14 cellular contexts compared by ENCODE assay signal in genomic region chr12:113183030-113183589, GRCh38. TPM values are rescaled to one million over a fixed set of nuclear protein-coding genes. Genes with fewer than 3 reads are reported as not detected.
DNase-seq lines count a peak whose midpoint lies in the region; ATAC-seq and TF ChIP-seq lines count a peak whose summit lies in the region.
"Had no signal": no experiment of that assay in that cellular context is flagged by ENCODE, and none has a peak within 500 bp of the region (broad histone marks: within the 10 kb centered on the region; RNA-seq: fewer than 3 reads in every experiment).

No MANE protein-coding gene starts in this region.

- H3K9me3 Mint-ChIP-seq in activated naive CD8-positive, alpha-beta T cell treated with anti-CD3 and anti-CD28 coated beads, Interleukin-2, amount 50 U/mL, for 24 hours, result no peaks in the 10 kb centered on the region

- peak overlapping the region; percentile 96 for H3K27ac Mint-ChIP-seq in activated naive CD8-positive, alpha-beta T cell treated with anti-CD3 and anti-CD28 coated beads, Interleukin-2, amount 50 U/mL, for 24 hours

- peak overlapping the region in 8 of 11 experiments; percentile 98 to 100 (median 99); a peak in 8 of 22 replicates for H3K9ac ChIP-seq in BLaER1 treated with 17β-estradiol and CSF1 and Interleukin-3, amounts not matched to agents 10 nM and 100 nM

- H3K36me3 ChIP-seq in BLaER1 treated with 17β-estradiol and CSF1 and Interleukin-3, amounts not matched to agents 10 nM and 100 nM, result peaks cover 37 to 72% (median 61%) of the 10 kb centered on the region in 11 experiments
- peaks cover 20 to 56% of the 10 kb centered on the region in 2 experiments for H3K36me3 ChIP-seq in HEK293 (ENCODE audit: control insufficient read depth in 2 of 2, insufficient read depth in 1 of 2, low read length in 2 of 2)
- H3K36me3 ChIP-seq in osteoblast (ENCODE audit: insufficient read depth, low read length), result peaks cover 40% of the 10 kb centered on the region

- ATAC-seq in activated naive CD8-positive, alpha-beta T cell treated with anti-CD3 and anti-CD28 coated beads, Interleukin-2, amount 50 U/mL, for 24 hours, result no peak
- no peak for ATAC-seq in GM21447 (IDR thresholded peaks at IDR 0.05; ENCODE audit: unreplicated experiment)
- ATAC-seq: foreskin keratinocyte had no signal

- H3K27ac ChIP-seq in BLaER1 treated with 17β-estradiol and CSF1 and Interleukin-3, amounts not matched to agents 10 nM and 100 nM, result no peak overlapping the region
- no peak overlapping the region for H3K27ac ChIP-seq in HEK293 (ENCODE audit: extremely low read depth, low read depth, low read length)
- no peak overlapping the region for H3K27ac ChIP-seq in osteoblast (ENCODE audit: low read depth, low read length)
- H3K27ac ChIP-seq: foreskin keratinocyte had no signal

- TF ChIP-seq CTCF in HEK293 (tag by site-specific recombination; IDR thresholded peaks at IDR 0.05) (no peak), osteoblast (IDR thresholded peaks at IDR 0.05; ENCODE audit: extremely low read depth, low read depth, low read length) (no peak)

- peaks cover 61% of the 10 kb centered on the region for H3K79me2 ChIP-seq in osteoblast (ENCODE audit: insufficient read depth, low read length)

- H4K20me1 ChIP-seq in BLaER1 treated with 17β-estradiol and CSF1 and Interleukin-3, amounts not matched to agents 10 nM and 100 nM, result peaks cover 0 to 88% (median 65%) of the 10 kb centered on the region in 11 experiments; a peak in 17 of 22 replicates
- peaks cover 9% of the 10 kb centered on the region for H4K20me1 ChIP-seq in osteoblast (ENCODE audit: insufficient read depth, low read length)

- peaks cover 0 to 4% (median 0%) of the 10 kb centered on the region in 11 experiments; a peak in 6 of 22 replicates for H3K9me3 ChIP-seq in BLaER1 treated with 17β-estradiol and CSF1 and Interleukin-3, amounts not matched to agents 10 nM and 100 nM (replicated peaks in 1 of 11)
- H3K9me3 ChIP-seq in HEK293 (ENCODE audit: control insufficient read depth, insufficient read depth, low read depth, low read length), result no peaks in the 10 kb centered on the region
- no peaks in the 10 kb centered on the region for H3K9me3 ChIP-seq in osteoblast (ENCODE audit: low read depth, low read length)

- peaks cover 40% of the 10 kb centered on the region for H3K4me1 Mint-ChIP-seq in activated naive CD8-positive, alpha-beta T cell treated with anti-CD3 and anti-CD28 coated beads, Interleukin-2, amount 50 U/mL, for 24 hours

- no peak for DNase-seq in activated naive CD8-positive, alpha-beta T cell treated with anti-CD3 and anti-CD28 coated beads, Interleukin-2, amount 50 U/mL, for 24 hours
- DNase-seq in RPMI8226 (no peak), osteoblast (ENCODE audit: insufficient read length, low spot score, missing footprints) (no peak)
- DNase-seq: amniotic stem cell, COR-L47, foreskin keratinocyte, NCI-H1105 treated with DMSO at 0.1 percent for 48 hours, NCI-H524, SHP77, small intestine had no signal

- 0 out of 20 replicates have a peak overlapping the region, but pooled peaks of 2 of the 10 experiments have one; percentile 93 to 97 for H3K4me3 ChIP-seq in BLaER1 treated with 17β-estradiol and CSF1 and Interleukin-3, amounts not matched to agents 10 nM and 100 nM
- H3K4me3 ChIP-seq in HEK293 (ENCODE audit: low read depth, low read length) (no peak overlapping the region), osteoblast (ENCODE audit: insufficient read depth, low read length) (no peak overlapping the region)

- peak overlapping the region; percentile 98 for H3K4me3 Mint-ChIP-seq in activated naive CD8-positive, alpha-beta T cell treated with anti-CD3 and anti-CD28 coated beads, Interleukin-2, amount 50 U/mL, for 24 hours

- POLR2A ChIA-PET in HEK293 (lab: Yijun Ruan, JAX), result no interaction called here

- no peaks in the 10 kb centered on the region for H3K27me3 ChIP-seq in BLaER1 treated with 17β-estradiol and CSF1 and Interleukin-3, amounts not matched to agents 10 nM and 100 nM
- H3K27me3 ChIP-seq in osteoblast (ENCODE audit: insufficient read depth, low read length), result no peaks in the 10 kb centered on the region
- H3K27me3 ChIP-seq: foreskin keratinocyte had no signal

- H3K27me3 Mint-ChIP-seq in activated naive CD8-positive, alpha-beta T cell treated with anti-CD3 and anti-CD28 coated beads, Interleukin-2, amount 50 U/mL, for 24 hours, result no peaks in the 10 kb centered on the region

- peaks cover 31 to 57% (median 44%) of the 10 kb centered on the region in 10 experiments for H3K4me1 ChIP-seq in BLaER1 treated with 17β-estradiol and CSF1 and Interleukin-3, amounts not matched to agents 10 nM and 100 nM
- peaks cover 3% of the 10 kb centered on the region; the same call in 1 of the 2 replicates for H3K4me1 ChIP-seq in HEK293 (ENCODE audit: control insufficient read depth, insufficient read depth, low read length)
- H3K4me1 ChIP-seq in osteoblast (ENCODE audit: insufficient read depth, low read length), result peaks cover 11% of the 10 kb centered on the region
- H3K4me1 ChIP-seq: foreskin keratinocyte had no signal

- peak overlapping the region; percentile 74 to 97 (median 93) for H3K4me2 ChIP-seq in BLaER1 treated with 17β-estradiol and CSF1 and Interleukin-3, amounts not matched to agents 10 nM and 100 nM
- no peak overlapping the region for H3K4me2 ChIP-seq in osteoblast (ENCODE audit: insufficient read depth, low read length)

- no peak overlapping the region for H2AFZ ChIP-seq in osteoblast (ENCODE audit: low read length)

- CTCF ChIA-PET in HEK293 (lab: Yijun Ruan, JAX), result interaction anchor here (0.7 to 1.7 kb wide), 2 partner anchors 9 to 342 kb away, joined by 3 to 11 read pairs; no protein-coding TSS in a partner anchor

- peaks cover 45% of the 10 kb centered on the region for H3K36me3 Mint-ChIP-seq in activated naive CD8-positive, alpha-beta T cell treated with anti-CD3 and anti-CD28 coated beads, Interleukin-2, amount 50 U/mL, for 24 hours (ENCODE audit: low read depth)

TF ChIP-seq in HEK293, 187 proteins besides CTCF, POLR2A, EP300 and RAD21:
- no peak for TF ChIP-seq PRDM10 (tag by site-specific recombination; IDR thresholded peaks at IDR 0.05)
- no peak for TF ChIP-seq BCL11B (tag by site-specific recombination; IDR thresholded peaks at IDR 0.05; ENCODE audit: low read depth)
- peak; percentile 60; the same call in 1 of the 2 replicates for TF ChIP-seq ZNF768 (tag by site-specific recombination; IDR thresholded peaks at IDR 0.05)
- TF ChIP-seq ZNF621 (tag by site-specific recombination; IDR thresholded peaks at IDR 0.05), result no peak
- TF ChIP-seq ZBTB44 (tag by site-specific recombination; IDR thresholded peaks at IDR 0.05), result no peak
- no peak for TF ChIP-seq ATF2 (tag by site-specific recombination; IDR thresholded peaks at IDR 0.05; ENCODE audit: low read depth)
- no peak for TF ChIP-seq ZBTB20 (tag by site-specific recombination; IDR thresholded peaks at IDR 0.05)
TF ChIP-seq in HEK293: peak in this region for 1.

RNA-seq across cellular contexts. Expression of gene DDX54, which starts 2.2 kb away (rescaled TPM):
- total RNA-seq in osteoblast, result 40.2 and 49.5 TPM in 2 replicates

RNA-seq across cellular contexts. Expression of gene RITA1, which starts 2.4 kb away (rescaled TPM):
- total RNA-seq in osteoblast, result 20.0 and 22.4 TPM in 2 replicates

RNA-seq across cellular contexts. Expression of gene CFAP73, which starts 33.6 kb away (rescaled TPM):
- total RNA-seq in osteoblast, result not detected in 2 replicates
- total RNA-seq: foreskin keratinocyte, urinary bladder had no signal

RNA-seq across cellular contexts. Expression of gene TPCN1, which starts 38.2 kb away (rescaled TPM):
- 25.7 and 28.9 TPM in 2 replicates for total RNA-seq in osteoblast

RNA-seq across cellular contexts. Expression of gene RASAL1, which starts 47.5 kb away (rescaled TPM):
- not detected in 2 replicates for total RNA-seq in osteoblast
